In the genomic region with DNA sequence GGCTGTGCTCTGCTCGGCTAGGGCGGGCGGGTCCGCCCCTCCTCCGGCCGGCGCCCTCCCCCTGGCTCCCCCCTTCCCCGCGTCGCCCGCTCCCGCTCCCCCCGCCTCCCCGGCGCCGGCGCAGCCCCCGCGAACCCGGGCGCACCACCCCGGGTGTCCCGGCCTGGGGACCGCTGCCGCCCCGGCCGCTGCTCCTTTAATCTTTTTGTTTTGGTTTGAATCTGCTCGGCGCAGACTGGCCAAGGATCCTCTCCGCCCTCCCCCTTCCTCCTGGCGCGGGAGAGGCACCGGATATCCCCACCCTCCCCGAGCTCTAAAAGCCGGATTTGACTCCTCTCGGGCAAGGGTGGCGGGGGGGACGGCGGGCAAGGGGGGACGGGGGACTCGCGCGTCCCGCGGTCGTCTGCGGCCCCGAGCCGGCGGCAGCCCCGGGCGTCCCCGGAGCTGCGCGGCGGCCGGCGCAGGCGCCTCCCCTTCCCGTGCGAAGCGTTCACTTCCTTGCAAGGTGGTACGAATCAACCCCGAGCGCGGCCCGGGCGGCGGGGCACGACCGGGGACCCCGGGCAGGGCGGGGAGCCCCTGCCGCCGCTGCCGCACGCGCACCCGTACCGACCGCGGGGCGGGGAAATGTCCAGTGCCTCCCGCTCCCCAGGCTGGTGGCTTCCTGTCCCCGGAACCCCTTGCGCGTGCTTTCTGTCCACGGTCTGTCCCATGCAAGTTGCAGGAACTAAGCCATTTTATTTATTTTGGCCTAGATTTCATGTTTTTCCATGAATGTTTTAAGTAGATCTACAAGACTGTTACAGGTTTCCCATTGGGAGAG, we compare ENCODE assay signal across 1 cellular context.
TF ChIP-seq lines count a peak whose summit lies in the region.

A gene with protein sequence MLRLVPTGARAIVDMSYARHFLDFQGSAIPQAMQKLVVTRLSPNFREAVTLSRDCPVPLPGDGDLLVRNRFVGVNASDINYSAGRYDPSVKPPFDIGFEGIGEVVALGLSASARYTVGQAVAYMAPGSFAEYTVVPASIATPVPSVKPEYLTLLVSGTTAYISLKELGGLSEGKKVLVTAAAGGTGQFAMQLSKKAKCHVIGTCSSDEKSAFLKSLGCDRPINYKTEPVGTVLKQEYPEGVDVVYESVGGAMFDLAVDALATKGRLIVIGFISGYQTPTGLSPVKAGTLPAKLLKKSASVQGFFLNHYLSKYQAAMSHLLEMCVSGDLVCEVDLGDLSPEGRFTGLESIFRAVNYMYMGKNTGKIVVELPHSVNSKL (minus strand): TSS at position 11 of the 823 bp plus-strand sequence. CDS start 81 bp downstream, outside the sequence.

TF ChIP-seq in WTC11, 78 proteins besides CTCF, POLR2A, EP300 and RAD21 (continued from another document):
- TF ChIP-seq, protein P1, sequence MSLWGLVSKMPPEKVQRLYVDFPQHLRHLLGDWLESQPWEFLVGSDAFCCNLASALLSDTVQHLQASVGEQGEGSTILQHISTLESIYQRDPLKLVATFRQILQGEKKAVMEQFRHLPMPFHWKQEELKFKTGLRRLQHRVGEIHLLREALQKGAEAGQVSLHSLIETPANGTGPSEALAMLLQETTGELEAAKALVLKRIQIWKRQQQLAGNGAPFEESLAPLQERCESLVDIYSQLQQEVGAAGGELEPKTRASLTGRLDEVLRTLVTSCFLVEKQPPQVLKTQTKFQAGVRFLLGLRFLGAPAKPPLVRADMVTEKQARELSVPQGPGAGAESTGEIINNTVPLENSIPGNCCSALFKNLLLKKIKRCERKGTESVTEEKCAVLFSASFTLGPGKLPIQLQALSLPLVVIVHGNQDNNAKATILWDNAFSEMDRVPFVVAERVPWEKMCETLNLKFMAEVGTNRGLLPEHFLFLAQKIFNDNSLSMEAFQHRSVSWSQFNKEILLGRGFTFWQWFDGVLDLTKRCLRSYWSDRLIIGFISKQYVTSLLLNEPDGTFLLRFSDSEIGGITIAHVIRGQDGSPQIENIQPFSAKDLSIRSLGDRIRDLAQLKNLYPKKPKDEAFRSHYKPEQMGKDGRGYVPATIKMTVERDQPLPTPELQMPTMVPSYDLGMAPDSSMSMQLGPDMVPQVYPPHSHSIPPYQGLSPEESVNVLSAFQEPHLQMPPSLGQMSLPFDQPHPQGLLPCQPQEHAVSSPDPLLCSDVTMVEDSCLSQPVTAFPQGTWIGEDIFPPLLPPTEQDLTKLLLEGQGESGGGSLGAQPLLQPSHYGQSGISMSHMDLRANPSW (CRISPR knock-in tag; conservative IDR thresholded peaks at IDR 0.05; ENCODE audit: low read depth) = no peak
- TF ChIP-seq ZBTB21 (CRISPR knock-in tag; IDR thresholded peaks at IDR 0.05; ENCODE audit: borderline replicate concordance) (no peak), ZNF138 (CRISPR knock-in tag; conservative IDR thresholded peaks at IDR 0.05) (no peak), ATF1 (CRISPR knock-in tag; IDR thresholded peaks at IDR 0.05) (no peak), IRF2 (CRISPR knock-in tag; IDR thresholded peaks at IDR 0.05; ENCODE audit: borderline replicate concordance, low read depth) (no peak)
